22 cellular contexts compared by ENCODE assay signal in genomic region chr4:68021185-68021584, GRCh38. TPM values are rescaled to one million over a fixed set of nuclear protein-coding genes. Genes with fewer than 3 reads are reported as not detected.
DNase-seq lines count a peak whose midpoint lies in the region; ATAC-seq and TF ChIP-seq lines count a peak whose summit lies in the region.
"Had no signal": no experiment of that assay in that cellular context is flagged by ENCODE, and none has a peak within 500 bp of the region (broad histone marks: within the 10 kb centered on the region; RNA-seq: fewer than 3 reads in every experiment).

No MANE protein-coding gene starts in this region.

- H3K27ac Mint-ChIP-seq in MCF 10A (ENCODE audit: low read depth, unreplicated experiment) = peak overlapping the region; percentile 12
- H3K27ac Mint-ChIP-seq: activated CD8-positive, alpha-beta memory T cell treated with anti-CD3 and anti-CD28 coated beads, Interleukin-2, amount 10 ng/mL, durations not matched to agents 7 days and 5 days had no signal

- H3F3A ChIP-seq in PC-3 (ENCODE audit: low read length, unreplicated experiment) = no peaks in the 10 kb centered on the region

- DNase-seq in MCF 10A (ENCODE audit: unreplicated experiment) (peak; percentile 48), breast epithelium (ENCODE audit: low spot score in 2 of 2) (no peak), PC-3 (peak; percentile 26), epithelial cell of proximal tubule (ENCODE audit: low read depth) (peak; percentile 64), stromal cell of bone marrow (ENCODE audit: low read depth) (peak; percentile 2), NCI-H345 treated with DMSO at 0.1 percent for 48 hours (lab: John Stamatoyannopoulos, UW; ENCODE audit: unreplicated experiment) (no peak)
- DNase-seq: activated CD4-positive, CD25-positive, alpha-beta regulatory T cell; activated CD8-positive, alpha-beta memory T cell treated with anti-CD3 and anti-CD28 coated beads, Interleukin-2, amount 10 ng/mL, durations not matched to agents 7 days and 5 days; activated gamma-delta T cell; anterior cingulate cortex; NCI-H1092; NCI-H2107; occipital lobe; right cardiac atrium; Right ventricle myocardium superior; substantia nigra; T-helper 1 cell had no signal

- no peak overlapping the region for H2AFZ ChIP-seq in PC-3 (ENCODE audit: low read length)

- POLR2A ChIA-PET in MCF 10A (lab: Yijun Ruan, JAX) (interaction anchor here (0.7 kb wide), 1 partner anchor 484 kb away, joined by 4 read pairs; no protein-coding TSS in a partner anchor), PC-3 (lab: Charles Lee; ENCODE audit: unreplicated experiment) (no interaction called here)

- H3K4me1 Mint-ChIP-seq in MCF 10A (ENCODE audit: insufficient read depth, unreplicated experiment) = peaks cover 18% of the 10 kb centered on the region

- H3K4me3 Mint-ChIP-seq in MCF 10A (ENCODE audit: unreplicated experiment) = no peak overlapping the region
- H3K4me3 Mint-ChIP-seq: activated CD8-positive, alpha-beta memory T cell treated with anti-CD3 and anti-CD28 coated beads, Interleukin-2, amount 10 ng/mL, durations not matched to agents 7 days and 5 days had no signal

- BruUV-seq in MCF 10A (replicated peaks; lab: Mats Ljungman, UMichigan) (no TSS peak), PC-3 (replicated peaks; lab: Mats Ljungman, UMichigan) (no TSS peak)

- no peaks in the 10 kb centered on the region for H3K27me3 Mint-ChIP-seq in MCF 10A (ENCODE audit: insufficient read depth, unreplicated experiment)

- H3K9me3 ChIP-seq in breast epithelium (no peaks in the 10 kb centered on the region), PC-3 (ENCODE audit: low read length) (no peaks in the 10 kb centered on the region)

- intact Hi-C loops in MCF 10A (cut with micrococcal nuclease) (no loop called here), breast epithelium (cut with DNase I; ENCODE audit: low total_unique reads) (no loop called here), PC-3 (cut with micrococcal nuclease) (no loop called here)

- ATAC-seq in PC-3 (no peak), GM21367 (IDR thresholded peaks at IDR 0.05; ENCODE audit: unreplicated experiment) (no peak), HG02970 (IDR thresholded peaks at IDR 0.05; ENCODE audit: low FRiP score, unreplicated experiment) (no peak)
- ATAC-seq: activated CD8-positive, alpha-beta memory T cell treated with anti-CD3 and anti-CD28 coated beads, Interleukin-2, amount 10 ng/mL, durations not matched to agents 7 days and 5 days; right cardiac atrium had no signal

- H3K4me3 ChIP-seq in breast epithelium = no peak overlapping the region
- H3K4me3 ChIP-seq in PC-3 (ENCODE audit: low read length) = no peak overlapping the region
- H3K4me3 ChIP-seq in epithelial cell of proximal tubule (ENCODE audit: low read depth, low read length) = no peak overlapping the region
- H3K4me3 ChIP-seq: coronary artery had no signal

- H4K20me1 ChIP-seq in PC-3 (ENCODE audit: low read length) = no peaks in the 10 kb centered on the region

- no peaks in the 10 kb centered on the region for H3K9me3 Mint-ChIP-seq in MCF 10A (ENCODE audit: unreplicated experiment)

- no peak for TF ChIP-seq POLR2A in breast epithelium (IDR thresholded peaks at IDR 0.05)

- CTCF ChIA-PET in MCF 10A (lab: Yijun Ruan, JAX) = interaction anchor here (1.0 kb wide), 1 partner anchor 26 kb away, joined by 3 read pairs; no protein-coding TSS in a partner anchor
- CTCF ChIA-PET in PC-3 (lab: Charles Lee) = no interaction called here

- no peak overlapping the region for H3K27ac ChIP-seq in breast epithelium
- no peak overlapping the region for H3K27ac ChIP-seq in PC-3 (ENCODE audit: low read length)
- H3K27ac ChIP-seq: coronary artery had no signal

- H3K36me3 ChIP-seq in breast epithelium (no peaks in the 10 kb centered on the region), PC-3 (ENCODE audit: low read depth, low read length) (no peaks in the 10 kb centered on the region)

- TF ChIP-seq CTCF in MCF 10A (IDR thresholded peaks at IDR 0.05; ENCODE audit: unreplicated experiment) (no peak), breast epithelium (IDR thresholded peaks at IDR 0.05) (no peak), PC-3 (conservative IDR thresholded peaks at IDR 0.05; ENCODE audit: low read depth, low read length) (no peak), epithelial cell of proximal tubule (conservative IDR thresholded peaks at IDR 0.05; ENCODE audit: low read depth, low read length) (no peak)

- H3K9ac ChIP-seq in PC-3 (ENCODE audit: low read length) = no peak overlapping the region

- H3K4me1 ChIP-seq in breast epithelium = no peaks in the 10 kb centered on the region
- H3K4me1 ChIP-seq in PC-3 (ENCODE audit: insufficient read depth, low read length) = no peaks in the 10 kb centered on the region

- no peak overlapping the region; the same call in 1 of the 2 replicates for H3K4me2 ChIP-seq in PC-3 (ENCODE audit: low read length)

- no peaks in the 10 kb centered on the region for H3K9me2 ChIP-seq in PC-3 (replicated peaks; ENCODE audit: low read length)

- H3K27me3 ChIP-seq in breast epithelium (no peaks in the 10 kb centered on the region), PC-3 (ENCODE audit: low read length) (peaks cover 56% of the 10 kb centered on the region)

- no peaks in the 10 kb centered on the region for H3K36me3 Mint-ChIP-seq in MCF 10A (ENCODE audit: insufficient read depth, unreplicated experiment)
- H3K36me3 Mint-ChIP-seq: activated CD8-positive, alpha-beta memory T cell treated with anti-CD3 and anti-CD28 coated beads, Interleukin-2, amount 10 ng/mL, durations not matched to agents 7 days and 5 days had no signal

- H3K79me2 ChIP-seq in PC-3 (ENCODE audit: low read length) = no peaks in the 10 kb centered on the region

RNA-seq across cellular contexts. Expression of gene TMPRSS11A, which starts 57.9 kb away (rescaled TPM):
- total RNA-seq in MCF 10A (2022) (not detected in 2 replicates), breast epithelium (not detected), PC-3 (2014; rRNA removed) (not detected in 2 replicates), epithelial cell of proximal tubule (not detected in 2 replicates)
- total RNA-seq: activated CD8-positive, alpha-beta memory T cell treated with anti-CD3 and anti-CD28 coated beads, Interleukin-2, amount 10 ng/mL, durations not matched to agents 7 days and 5 days; glomerular endothelial cell; lower leg skin; occipital lobe; right cardiac atrium; Right ventricle myocardium superior had no signal

Comparison
In these comparisons a context has a peak if more than half of its experiments do, and no peak if none do; other contexts are left out.
1. DNase-seq: peak in MCF 10A (single experiment), PC-3 (single experiment), epithelial cell of proximal tubule (single experiment) and stromal cell of bone marrow (single experiment); none in breast epithelium (0 of 2) and NCI-H345 treated with DMSO at 0.1 percent for 48 hours (single experiment).